ENCODE assay signal across 8 cellular contexts in genomic region chr2:27409321-27410073, GRCh38.
DNase-seq lines count a peak whose midpoint lies in the region; ATAC-seq and FAIRE-seq lines count a peak whose summit lies in the region.

PPM1G (minus strand) TSS chr2:27409591; CDS start chr2:27409422, 169 bp downstream.

- no peaks in the 10 kb centered on the region for H3K36me3 ChIP-seq in effector memory CD4-positive, alpha-beta T cell (ENCODE audit: control insufficient read depth, insufficient read depth, low read length)

- H3K9me3 Mint-ChIP-seq in memory B cell: peaks cover 4% of the 10 kb centered on the region

- H3K27me3 ChIP-seq in effector memory CD4-positive, alpha-beta T cell (replicated peaks; ENCODE audit: control insufficient read depth, insufficient read depth, low read length, poor library complexity, severe bottlenecking): no peaks in the 10 kb centered on the region

- peak within 1 kb of the TSS; percentile 99 for H3K4me3 ChIP-seq in effector memory CD4-positive, alpha-beta T cell (ENCODE audit: insufficient read depth, low read depth, low read length, poor library complexity, severe bottlenecking)

- H3K27ac ChIP-seq in effector memory CD4-positive, alpha-beta T cell (ENCODE audit: insufficient read depth, low read length, poor library complexity, severe bottlenecking): peak within 1 kb of the TSS; percentile 86

- H3K4me1 Mint-ChIP-seq in memory B cell: peaks cover 19% of the 10 kb centered on the region

- ATAC-seq in GM21367 (IDR thresholded peaks at IDR 0.05; ENCODE audit: unreplicated experiment) (peak; percentile 85), memory B cell (ENCODE audit: low read depth) (peak; percentile 95)

- peak within 1 kb of the TSS; percentile 89 for H3K27ac Mint-ChIP-seq in memory B cell

- DNase-seq in COR-L47 (lab: John Stamatoyannopoulos, UW): peak; percentile 96
- DNase-seq in HTR-8/SVneo (ENCODE audit: insufficient read length, low spot score): peak; percentile 93
- DNase-seq in NOMO-1 treated with DMSO at 0.1 percent for 48 hours (lab: John Stamatoyannopoulos, UW; ENCODE audit: unreplicated experiment): peak; percentile 91
- peak; percentile 91 to 92 for DNase-seq in activated CD8-positive, alpha-beta memory T cell treated with anti-CD3 and anti-CD28 coated beads for 4 hours (ENCODE audit: low read depth in 2 of 2)
- peak; percentile 89 to 92 (median 91) for DNase-seq in effector memory CD4-positive, alpha-beta T cell
- peak; percentile 96 for DNase-seq in memory B cell (ENCODE audit: low spot score in 2 of 2)
- peak; percentile 91 for DNase-seq in stimulated activated CD8-positive, alpha-beta memory T cell treated with anti-CD3 and anti-CD28 coated beads, Interleukin-12 subunit alpha, Interleukin-12 subunit beta, amount 100 ng/mL, for 24 hours (ENCODE audit: extremely low read depth)

- H3K4me3 Mint-ChIP-seq in memory B cell: peak within 1 kb of the TSS; percentile 89

- peaks cover 2% of the 10 kb centered on the region for H3K27me3 Mint-ChIP-seq in memory B cell

- H3K9me3 ChIP-seq in effector memory CD4-positive, alpha-beta T cell (ENCODE audit: control insufficient read depth, low read length): no peaks in the 10 kb centered on the region

- peak; percentile 90 for FAIRE-seq in HTR-8/SVneo (lab: Jason Lieb, UNC)

- peaks cover 6% of the 10 kb centered on the region for H3K36me3 Mint-ChIP-seq in memory B cell

- H3K4me1 ChIP-seq in effector memory CD4-positive, alpha-beta T cell (ENCODE audit: control insufficient read depth, insufficient read depth, low read length, poor library complexity, severe bottlenecking): peaks cover 25% of the 10 kb centered on the region

Comparison
In these comparisons a context has a peak if more than half of its experiments do, and no peak if none do; other contexts are left out.
1. Peak in every context shown above with its lines: DNase-seq, ATAC-seq, H3K4me3 ChIP-seq and H3K27ac ChIP-seq.